Comparison of ENCODE assay signal across 11 cellular contexts in genomic region chr10:4260483-4260882, GRCh38.
DNase-seq lines count a peak whose midpoint lies in the region; ATAC-seq lines count a peak whose summit lies in the region.
"Had no signal": no experiment of that assay in that cellular context is flagged by ENCODE, and none has a peak within 500 bp of the region (broad histone marks: within the 10 kb centered on the region; RNA-seq: fewer than 3 reads in every experiment).

No MANE protein-coding gene starts in this region.

- no peaks in the 10 kb centered on the region for H3K27me3 Mint-ChIP-seq in activated T-helper 17 cell treated with anti-CD3 and anti-CD28 coated beads, Interleukin-2, amount 50 U/mL, for 72 hours
- H3K27me3 Mint-ChIP-seq: activated CD4-positive, alpha-beta memory T cell treated with anti-CD3 and anti-CD28 coated beads, Interleukin-2, amount 10 ng/mL, durations not matched to agents 7 days and 5 days had no signal

- DNase-seq in EL (peak; percentile 37), fibroblast of peridontal ligament (ENCODE audit: extremely low read depth) (peak; percentile 83), sciatic nerve (ENCODE audit: low spot score) (no peak), epidermal melanocyte (ENCODE audit: insufficient read length, low spot score) (no peak), left lobe of liver (ENCODE audit: low spot score) (no peak), ecto neural progenitor cell (ENCODE audit: low spot score) (no peak)
- no peak for DNase-seq in stimulated activated naive CD4-positive, alpha-beta T cell (lab: John Stamatoyannopoulos, UW)
- DNase-seq: activated CD4-positive, alpha-beta memory T cell treated with anti-CD3 and anti-CD28 coated beads, Interleukin-2, amount 10 ng/mL, durations not matched to agents 7 days and 5 days; endodermal cell had no signal

- no peaks in the 10 kb centered on the region for H3K4me1 Mint-ChIP-seq in activated T-helper 17 cell treated with anti-CD3 and anti-CD28 coated beads, Interleukin-2, amount 50 U/mL, for 72 hours
- H3K4me1 Mint-ChIP-seq: activated CD4-positive, alpha-beta memory T cell treated with anti-CD3 and anti-CD28 coated beads, Interleukin-2, amount 10 ng/mL, durations not matched to agents 7 days and 5 days; endodermal cell had no signal

- no peaks in the 10 kb centered on the region for H3K36me3 Mint-ChIP-seq in activated T-helper 17 cell treated with anti-CD3 and anti-CD28 coated beads, Interleukin-2, amount 50 U/mL, for 72 hours (ENCODE audit: low read depth)
- H3K36me3 Mint-ChIP-seq: activated naive CD4-positive, alpha-beta T cell treated with anti-CD3 and anti-CD28 coated beads, Interleukin-2, amount 50 U/mL, for 72 hours had no signal

- H3K4me3 Mint-ChIP-seq in activated T-helper 17 cell treated with anti-CD3 and anti-CD28 coated beads, Interleukin-2, amount 50 U/mL, for 72 hours = no peak overlapping the region
- H3K4me3 Mint-ChIP-seq: activated CD4-positive, alpha-beta memory T cell treated with anti-CD3 and anti-CD28 coated beads, Interleukin-2, amount 10 ng/mL, durations not matched to agents 7 days and 5 days; endodermal cell had no signal

- H3K27ac Mint-ChIP-seq in activated T-helper 17 cell treated with anti-CD3 and anti-CD28 coated beads, Interleukin-2, amount 50 U/mL, for 72 hours = no peak overlapping the region
- H3K27ac Mint-ChIP-seq: activated CD4-positive, alpha-beta memory T cell treated with anti-CD3 and anti-CD28 coated beads, Interleukin-2, amount 10 ng/mL, durations not matched to agents 7 days and 5 days; activated naive CD4-positive, alpha-beta T cell treated with anti-CD3 and anti-CD28 coated beads, Interleukin-2, amount 50 U/mL, for 72 hours; endodermal cell had no signal

- peak; percentile 44 for ATAC-seq in activated T-helper 17 cell treated with anti-CD3 and anti-CD28 coated beads, Interleukin-2, amount 50 U/mL, for 72 hours (replicated peaks)
- peak; percentile 15 for ATAC-seq in sciatic nerve
- ATAC-seq in left lobe of liver = no peak
- ATAC-seq: activated naive CD4-positive, alpha-beta T cell treated with anti-CD3 and anti-CD28 coated beads, Interleukin-2, amount 50 U/mL, for 72 hours had no signal

- H3K9me3 Mint-ChIP-seq in activated T-helper 17 cell treated with anti-CD3 and anti-CD28 coated beads, Interleukin-2, amount 50 U/mL, for 72 hours = no peaks in the 10 kb centered on the region
- H3K9me3 Mint-ChIP-seq: activated CD4-positive, alpha-beta memory T cell treated with anti-CD3 and anti-CD28 coated beads, Interleukin-2, amount 10 ng/mL, durations not matched to agents 7 days and 5 days; endodermal cell had no signal

- intact Hi-C loops in sciatic nerve (cut with DNase I) = no loop called here

Comparison
In these comparisons a context has a peak if more than half of its experiments do, and no peak if none do; other contexts are left out.
1. DNase-seq: peak in EL (single experiment) and fibroblast of peridontal ligament (single experiment); none in sciatic nerve (single experiment), stimulated activated naive CD4-positive, alpha-beta T cell (0 of 6), epidermal melanocyte (single experiment), left lobe of liver (single experiment) and ecto neural progenitor cell (single experiment).